Comparison of ENCODE assay signal across 17 cellular contexts in genomic region chr14:55607386-55607785, GRCh38. TPM values are rescaled to one million over a fixed set of nuclear protein-coding genes. Genes with fewer than 3 reads are reported as not detected.
A peak's percentile ranks its signal among the peaks of the same experiment; 100 is the strongest.
DNase-seq lines count a peak whose midpoint lies in the region; ATAC-seq, FAIRE-seq and TF ChIP-seq lines count a peak whose summit lies in the region.
"Had no signal": no experiment of that assay in that cellular context is flagged by ENCODE, and none has a peak within 500 bp of the region (broad histone marks: within the 10 kb centered on the region; RNA-seq: fewer than 3 reads in every experiment).

No MANE protein-coding gene starts in this region.

- ATAC-seq in HG02981 (IDR thresholded peaks at IDR 0.05; ENCODE audit: unreplicated experiment) (no peak), HG03280 (IDR thresholded peaks at IDR 0.05; ENCODE audit: unreplicated experiment) (no peak)
- ATAC-seq: GM12878, Right ventricle myocardium inferior had no signal

- H3K27ac Mint-ChIP-seq in astrocyte (ENCODE audit: unreplicated experiment): peak overlapping the region; percentile 60

- FAIRE-seq in astrocyte (lab: Jason Lieb, UNC): peak; percentile 68
- FAIRE-seq: GM12878, H54 had no signal

- H3K4me3 ChIP-seq in left ventricle myocardium inferior (no peak overlapping the region), right atrium auricular region (no peak overlapping the region), astrocyte (ENCODE audit: insufficient read depth, low read depth, low read length) (no peak overlapping the region), fibroblast of the aortic adventitia (ENCODE audit: low read depth, low read length) (no peak overlapping the region)
- H3K4me3 ChIP-seq: GM12878, Peyer's patch had no signal

- DNase-seq in left ventricle myocardium inferior (no peak), right atrium auricular region (ENCODE audit: low spot score) (no peak), astrocyte (ENCODE audit: low read depth) (peak; percentile 25), fibroblast of the aortic adventitia (ENCODE audit: low read depth) (peak; percentile 69), T-helper 2 cell (no peak), posterior cingulate gyrus (no peak)
- DNase-seq: GDM1, NCI-H1417 treated with DMSO at 0.1 percent for 48 hours, NCI-H1930, NCI-H524 treated with DMSO at 0.1 percent for 48 hours, Peyer's patch had no signal

- no peaks in the 10 kb centered on the region for H3K27me3 Mint-ChIP-seq in astrocyte (ENCODE audit: low read depth, unreplicated experiment)

- H3K4me1 Mint-ChIP-seq in astrocyte (ENCODE audit: low read depth, unreplicated experiment): peaks cover 36% of the 10 kb centered on the region

- peaks cover 3% of the 10 kb centered on the region for H3K36me3 Mint-ChIP-seq in astrocyte (ENCODE audit: low read depth, unreplicated experiment)

- H3K9me3 Mint-ChIP-seq in astrocyte (ENCODE audit: unreplicated experiment): no peaks in the 10 kb centered on the region

- intact Hi-C loops in left ventricle myocardium inferior (cut with micrococcal nuclease): no loop called here
- intact Hi-C loops in posterior cingulate gyrus (cut with DNase I): no loop called here

- H3K4me3 Mint-ChIP-seq in astrocyte (ENCODE audit: unreplicated experiment): peak overlapping the region; percentile 66

- H3K9me3 ChIP-seq in left ventricle myocardium inferior (replicated peaks) (no peaks in the 10 kb centered on the region), right atrium auricular region (no peaks in the 10 kb centered on the region), astrocyte (ENCODE audit: insufficient read depth, low read depth, low read length) (no peaks in the 10 kb centered on the region)
- H3K9me3 ChIP-seq: Peyer's patch had no signal

- H3K9ac ChIP-seq in astrocyte (ENCODE audit: low read length): no peak overlapping the region

- H3K27ac ChIP-seq in left ventricle myocardium inferior (replicated peaks) (peak overlapping the region; percentile 1), right atrium auricular region (no peak overlapping the region), astrocyte (ENCODE audit: low read depth, low read length) (no peak overlapping the region)
- H3K27ac ChIP-seq: C4-2B, Peyer's patch had no signal

- H4K20me1 ChIP-seq in astrocyte (ENCODE audit: insufficient read depth, low read length): peaks cover 39% of the 10 kb centered on the region

- H2AFZ ChIP-seq in astrocyte (ENCODE audit: low read depth, low read length): no peak overlapping the region

- TF ChIP-seq CTCF in left ventricle myocardium inferior (IDR thresholded peaks at IDR 0.05; ENCODE audit: borderline replicate concordance) (no peak), right atrium auricular region (IDR thresholded peaks at IDR 0.05) (no peak), astrocyte (IDR thresholded peaks at IDR 0.05; ENCODE audit: insufficient read depth, low read depth, low read length) (no peak), fibroblast of the aortic adventitia (IDR thresholded peaks at IDR 0.05; ENCODE audit: insufficient read depth, low read length) (no peak)

- no peaks in the 10 kb centered on the region for H3K36me3 ChIP-seq in left ventricle myocardium inferior
- no peaks in the 10 kb centered on the region for H3K36me3 ChIP-seq in right atrium auricular region
- H3K36me3 ChIP-seq in astrocyte (ENCODE audit: insufficient read depth, low read length): no peaks in the 10 kb centered on the region
- H3K36me3 ChIP-seq: Peyer's patch had no signal

- peaks cover 100% of the 10 kb centered on the region for H3K79me2 ChIP-seq in astrocyte (ENCODE audit: insufficient read depth, low read length)

- no peaks in the 10 kb centered on the region for H3K27me3 ChIP-seq in left ventricle myocardium inferior (ENCODE audit: low read depth)
- no peaks in the 10 kb centered on the region for H3K27me3 ChIP-seq in right atrium auricular region
- no peaks in the 10 kb centered on the region for H3K27me3 ChIP-seq in astrocyte (ENCODE audit: insufficient read depth, low read length)
- H3K27me3 ChIP-seq: Peyer's patch had no signal

- H3K4me1 ChIP-seq in left ventricle myocardium inferior: peaks cover 98% of the 10 kb centered on the region
- peaks cover 0 to 43% of the 10 kb centered on the region in 2 donors for H3K4me1 ChIP-seq in right atrium auricular region
- peaks cover 29% of the 10 kb centered on the region for H3K4me1 ChIP-seq in astrocyte (ENCODE audit: insufficient read depth, low read length)
- H3K4me1 ChIP-seq: Peyer's patch had no signal

- no peak overlapping the region for H3K4me2 ChIP-seq in astrocyte (ENCODE audit: low read length)

RNA-seq across cellular contexts. Expression of gene KTN1, which starts 27.4 kb away (rescaled TPM):
- total RNA-seq in left ventricle myocardium inferior: 294 TPM
- total RNA-seq in right atrium auricular region: 100 to 1,000 TPM; 128 to 209 TPM
- 181 and 193 TPM in 2 replicates for total RNA-seq in astrocyte
- total RNA-seq in fibroblast of the aortic adventitia (ENCODE audit: low replicate concordance): 210 and 398 TPM in 2 replicates

Comparison
In these comparisons a context has a peak if more than half of its experiments do, and no peak if none do; other contexts are left out.
1. DNase-seq: peak in astrocyte (single experiment) and fibroblast of the aortic adventitia (single experiment); none in left ventricle myocardium inferior (single experiment), right atrium auricular region (single experiment), T-helper 2 cell (0 of 5) and posterior cingulate gyrus (0 of 10).